ENCODE assay signal across 22 cellular contexts in the genomic region with DNA sequence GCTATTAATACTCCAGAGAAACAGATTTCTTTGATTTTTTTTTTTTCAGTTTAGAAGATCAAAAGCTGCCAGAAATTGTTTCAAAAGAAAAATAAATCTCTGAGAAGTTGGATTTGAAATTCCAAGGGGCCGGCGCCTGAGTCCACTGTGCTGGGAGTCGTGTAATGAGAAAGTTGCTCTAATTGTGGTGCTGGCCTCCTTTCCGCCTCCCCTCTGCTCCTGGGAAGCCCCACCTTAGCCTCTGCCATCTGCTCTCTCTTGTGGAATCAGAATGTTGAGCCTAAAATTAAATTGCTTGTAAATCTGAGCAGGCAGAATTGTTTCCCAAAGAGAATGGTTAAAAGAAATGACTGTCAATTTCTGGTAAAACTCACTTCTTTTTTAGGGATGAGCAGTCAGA.
"Had no signal": no experiment of that assay in that cellular context is flagged by ENCODE, and none has a peak within 500 bp of the region (broad histone marks: within the 10 kb centered on the region; RNA-seq: fewer than 3 reads in every experiment).

No MANE protein-coding gene starts in this region.

- H3K36me3 ChIP-seq: esophagus muscularis mucosa, heart right ventricle, left lung, ovary, thyroid gland had no signal

- H3K9me3 ChIP-seq: esophagus muscularis mucosa, heart right ventricle, left lung, ovary, thyroid gland had no signal

- H3K4me1 ChIP-seq: esophagus muscularis mucosa, heart right ventricle, left lung, thyroid gland had no signal

- H3K27me3 ChIP-seq: esophagus muscularis mucosa, ovary, thyroid gland had no signal

- H3K27ac ChIP-seq: coronary artery, esophagus muscularis mucosa, heart right ventricle, left lung, ovary, thyroid gland had no signal

- DNase-seq: dermis blood vessel endothelial cell; effector memory CD4-positive, alpha-beta T cell; foreskin melanocyte; glutamatergic neuron; heart right ventricle; left cardiac atrium; left lung; mesendoderm; midbrain; naive thymus-derived CD4-positive, alpha-beta T cell; nephron progenitor cell; occipital lobe; ovary; right cardiac atrium; small intestine; stimulated activated CD4-positive, alpha-beta T cell treated with anti-CD3 and anti-CD28 coated beads, Interleukin-15, amount 100 ng/mL, for 24 hours; stimulated activated CD4-positive, alpha-beta T cell treated with anti-CD3 and anti-CD28 coated beads, Interleukin-2, amount 100 ng/mL, for 48 hours; stimulated activated naive B cell treated with anti-CD40 and anti-IgM and Interleukin-4, amounts not matched to agents 10 μg/mL and 1 μg/mL and 100 μg/mL, for 72 hours; thyroid gland; trophoblast cell had no signal

- H3K4me3 ChIP-seq: coronary artery, esophagus muscularis mucosa, heart right ventricle, left lung, ovary, thyroid gland had no signal

- ATAC-seq: heart right ventricle; left cardiac atrium; left lung; naive thymus-derived CD4-positive, alpha-beta T cell; right cardiac atrium; stimulated activated naive B cell treated with anti-CD40 and anti-IgM and Interleukin-4, amounts not matched to agents 10 μg/mL and 1 μg/mL and 100 μg/mL, for 72 hours had no signal
